ENCODE assay signal across 16 cellular contexts in the genomic region with DNA sequence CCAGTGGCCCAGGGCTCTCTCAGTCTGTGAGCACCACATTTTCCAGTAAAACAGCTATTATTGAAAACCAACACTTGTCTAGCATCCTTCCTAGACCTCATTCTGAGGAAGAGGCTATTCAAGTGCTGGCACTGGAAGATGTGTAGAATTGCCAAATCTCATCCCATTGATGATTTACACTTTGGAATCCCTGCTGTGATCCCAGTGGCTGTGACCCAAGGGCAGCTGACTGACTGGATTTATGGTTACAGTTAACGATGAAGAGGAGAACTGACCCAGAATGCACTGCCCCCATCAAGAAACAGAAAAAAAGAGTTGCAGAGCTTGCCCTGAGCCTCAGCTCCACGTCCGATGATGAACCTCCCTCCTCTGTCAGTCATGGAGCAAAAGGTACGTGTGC. TPM values are rescaled to one million over a fixed set of nuclear protein-coding genes. Genes with fewer than 3 reads are reported as not detected.
DNase-seq lines count a peak whose midpoint lies in the region; ATAC-seq, FAIRE-seq and TF ChIP-seq lines count a peak whose summit lies in the region.
"Had no signal": no experiment of that assay in that cellular context is flagged by ENCODE, and none has a peak within 500 bp of the region (broad histone marks: within the 10 kb centered on the region; RNA-seq: fewer than 3 reads in every experiment).

No MANE protein-coding gene starts in this region.

- FAIRE-seq in astrocyte (lab: Jason Lieb, UNC) = no peak
- FAIRE-seq: kidney had no signal

- H3K27ac ChIP-seq in Karpas-422 (ENCODE audit: low read length) (no peak overlapping the region), astrocyte (ENCODE audit: low read depth, low read length) (no peak overlapping the region), WERI-Rb-1 (no peak overlapping the region)
- H3K27ac ChIP-seq: body of pancreas, upper lobe of right lung had no signal

- ATAC-seq in activated CD4-positive, alpha-beta T cell treated with anti-CD3 and anti-CD28 coated beads for 36 hours = no peak
- ATAC-seq in GM21360 (IDR thresholded peaks at IDR 0.05; ENCODE audit: unreplicated experiment) = no peak
- ATAC-seq: body of pancreas, upper lobe of right lung had no signal

- CTCF ChIA-PET in activated CD4-positive, alpha-beta T cell treated with anti-CD3 and anti-CD28 coated beads for 36 hours (lab: Charles Lee) = no interaction called here

- TF ChIP-seq CTCF in astrocyte (IDR thresholded peaks at IDR 0.05; ENCODE audit: insufficient read depth, low read depth, low read length) (no peak), neural crest cell (conservative IDR thresholded peaks at IDR 0.05) (no peak), WERI-Rb-1 (IDR thresholded peaks at IDR 0.05; ENCODE audit: low read depth, low read length) (no peak)

- H3K9me3 Mint-ChIP-seq in activated CD4-positive, alpha-beta T cell treated with anti-CD3 and anti-CD28 coated beads for 36 hours (ENCODE audit: low read depth) = no peaks in the 10 kb centered on the region
- H3K9me3 Mint-ChIP-seq in astrocyte (ENCODE audit: unreplicated experiment) (no peaks in the 10 kb centered on the region), neural crest cell (no peaks in the 10 kb centered on the region)
- H3K9me3 Mint-ChIP-seq: dendritic cell treated with granulocyte-macrophage colony-stimulating factor and Interleukin-4, amounts not matched to agents 40 ng/mL and 50 ng/mL, for 4 days had no signal

- DNase-seq in activated CD4-positive, alpha-beta T cell treated with anti-CD3 and anti-CD28 coated beads for 36 hours = no peak
- no peak for DNase-seq in activated CD4-positive, alpha-beta T cell treated with anti-CD3 and anti-CD28 coated beads for 48 hours
- DNase-seq in Karpas-422 (no peak), astrocyte (ENCODE audit: low read depth) (no peak), neural crest cell (ENCODE audit: low read depth, low spot score) (no peak), WERI-Rb-1 (no peak), posterior vena cava (ENCODE audit: low spot score) (no peak)
- DNase-seq: body of pancreas, COR-L47, erythroblast, kidney, NCI-H2029, NCI-H748 treated with DMSO at 0.1 percent for 48 hours, upper lobe of right lung had no signal

- H3K9me3 ChIP-seq in Karpas-422 (ENCODE audit: low read length) (no peaks in the 10 kb centered on the region), astrocyte (ENCODE audit: insufficient read depth, low read depth, low read length) (no peaks in the 10 kb centered on the region), WERI-Rb-1 (ENCODE audit: severe bottlenecking) (no peaks in the 10 kb centered on the region)
- H3K9me3 ChIP-seq: body of pancreas, upper lobe of right lung had no signal

- H3K9ac ChIP-seq in Karpas-422 (ENCODE audit: low read length) (0 out of 2 replicates have a peak overlapping the region, but pooled peaks have one; percentile 97), astrocyte (ENCODE audit: low read length) (no peak overlapping the region)

- POLR2A ChIA-PET in activated CD4-positive, alpha-beta T cell treated with anti-CD3 and anti-CD28 coated beads for 36 hours (lab: Charles Lee) = no interaction called here

- H3K79me2 ChIP-seq in Karpas-422 (ENCODE audit: low read length) (peaks cover 57% of the 10 kb centered on the region), astrocyte (ENCODE audit: insufficient read depth, low read length) (peaks cover 40% of the 10 kb centered on the region)

- H3K4me3 Mint-ChIP-seq in activated CD4-positive, alpha-beta T cell treated with anti-CD3 and anti-CD28 coated beads for 36 hours = no peak overlapping the region
- H3K4me3 Mint-ChIP-seq in astrocyte (ENCODE audit: unreplicated experiment) = peak overlapping the region; percentile 34
- peak overlapping the region; percentile 79 for H3K4me3 Mint-ChIP-seq in neural crest cell
- H3K4me3 Mint-ChIP-seq: dendritic cell treated with granulocyte-macrophage colony-stimulating factor and Interleukin-4, amounts not matched to agents 40 ng/mL and 50 ng/mL, for 4 days had no signal

- H3K36me3 Mint-ChIP-seq in activated CD4-positive, alpha-beta T cell treated with anti-CD3 and anti-CD28 coated beads for 36 hours (ENCODE audit: low read depth) = peaks cover 39% of the 10 kb centered on the region
- peaks cover 10% of the 10 kb centered on the region for H3K36me3 Mint-ChIP-seq in astrocyte (ENCODE audit: low read depth, unreplicated experiment)
- no peaks in the 10 kb centered on the region for H3K36me3 Mint-ChIP-seq in neural crest cell (ENCODE audit: low read depth)

- H3K4me2 ChIP-seq in Karpas-422 (ENCODE audit: low read depth, low read length, poor library complexity, severe bottlenecking) (peak overlapping the region; percentile 89), astrocyte (ENCODE audit: low read length) (no peak overlapping the region)

- H3K27ac Mint-ChIP-seq in activated CD4-positive, alpha-beta T cell treated with anti-CD3 and anti-CD28 coated beads for 36 hours = peak overlapping the region; percentile 25
- no peak overlapping the region for H3K27ac Mint-ChIP-seq in astrocyte (ENCODE audit: unreplicated experiment)
- H3K27ac Mint-ChIP-seq in neural crest cell (ENCODE audit: unreplicated experiment) = no peak overlapping the region

- peaks cover 21% of the 10 kb centered on the region for H3K4me1 ChIP-seq in Karpas-422 (ENCODE audit: low read length)
- H3K4me1 ChIP-seq in astrocyte (ENCODE audit: insufficient read depth, low read length) = peaks cover 8% of the 10 kb centered on the region

- H3K27me3 ChIP-seq in Karpas-422 (ENCODE audit: low read length) (no peaks in the 10 kb centered on the region), astrocyte (ENCODE audit: insufficient read depth, low read length) (no peaks in the 10 kb centered on the region), WERI-Rb-1 (ENCODE audit: insufficient read depth, low read depth, severe bottlenecking) (no peaks in the 10 kb centered on the region)
- H3K27me3 ChIP-seq: body of pancreas, upper lobe of right lung had no signal

- no peaks in the 10 kb centered on the region; the same call in 1 of the 2 replicates for H3K36me3 ChIP-seq in Karpas-422 (ENCODE audit: insufficient read depth, low read length)
- peaks cover 7% of the 10 kb centered on the region for H3K36me3 ChIP-seq in astrocyte (ENCODE audit: insufficient read depth, low read length)
- peaks cover 43% of the 10 kb centered on the region for H3K36me3 ChIP-seq in WERI-Rb-1

- H3K9me2 ChIP-seq in Karpas-422 (replicated peaks; ENCODE audit: insufficient read depth, low read length) = no peaks in the 10 kb centered on the region

- H4K20me1 ChIP-seq in Karpas-422 (ENCODE audit: insufficient read depth, low read depth, low read length) (no peaks in the 10 kb centered on the region; the same call in 1 of the 2 replicates), astrocyte (ENCODE audit: insufficient read depth, low read length) (peaks cover 18% of the 10 kb centered on the region)

- H3K4me3 ChIP-seq in Karpas-422 (ENCODE audit: low read length) (no peak overlapping the region), astrocyte (ENCODE audit: insufficient read depth, low read depth, low read length) (no peak overlapping the region), WERI-Rb-1 (ENCODE audit: low read depth, low read length) (no peak overlapping the region)
- H3K4me3 ChIP-seq: body of pancreas, upper lobe of right lung had no signal

- H3K4me1 Mint-ChIP-seq in activated CD4-positive, alpha-beta T cell treated with anti-CD3 and anti-CD28 coated beads for 36 hours = peaks cover 40% of the 10 kb centered on the region
- H3K4me1 Mint-ChIP-seq in astrocyte (ENCODE audit: low read depth, unreplicated experiment) (peaks cover 4% of the 10 kb centered on the region), neural crest cell (peaks cover 21% of the 10 kb centered on the region)

- no peaks in the 10 kb centered on the region for H3K27me3 Mint-ChIP-seq in activated CD4-positive, alpha-beta T cell treated with anti-CD3 and anti-CD28 coated beads for 36 hours
- H3K27me3 Mint-ChIP-seq in astrocyte (ENCODE audit: low read depth, unreplicated experiment) (no peaks in the 10 kb centered on the region), neural crest cell (ENCODE audit: low read depth) (peaks cover 2% of the 10 kb centered on the region)
- H3K27me3 Mint-ChIP-seq: dendritic cell treated with granulocyte-macrophage colony-stimulating factor and Interleukin-4, amounts not matched to agents 40 ng/mL and 50 ng/mL, for 4 days had no signal

- intact Hi-C loops in activated CD4-positive, alpha-beta T cell treated with anti-CD3 and anti-CD28 coated beads for 36 hours (cut with DNase I, micrococcal nuclease) = loop anchor here in 1 of 2 experiments (10.0 kb wide), 1 partner anchor 411 kb away; no protein-coding TSS in a partner anchor
- intact Hi-C loops in posterior vena cava (cut with DNase I) = no loop called here

- no peak overlapping the region for H2AFZ ChIP-seq in Karpas-422 (ENCODE audit: low read length)
- H2AFZ ChIP-seq in astrocyte (ENCODE audit: low read depth, low read length) = no peak overlapping the region

RNA-seq across cellular contexts. Expression of gene CMTR1, which starts 2.4 kb away (rescaled TPM):
- total RNA-seq in activated CD4-positive, alpha-beta T cell treated with anti-CD3 and anti-CD28 coated beads for 36 hours = 10 to 100 TPM; 65.3 to 74.6 TPM
- 28.7 and 40.0 TPM in 2 replicates for total RNA-seq in Karpas-422 (2014; rRNA removed; shearing (Covaris generic); ENCODE audit: low replicate concordance)
- total RNA-seq in astrocyte (44.1 and 47.0 TPM in 2 replicates), neural crest cell (49.0 and 51.0 TPM in 2 replicates), posterior vena cava (10 to 100 TPM; 24.0 to 27.9 TPM)
